18 cellular contexts compared by ENCODE assay signal in genomic region chr13:77555246-77555645, GRCh38. TPM values are rescaled to one million over a fixed set of nuclear protein-coding genes. Genes with fewer than 3 reads are reported as not detected.
DNase-seq lines count a peak whose midpoint lies in the region; ATAC-seq and TF ChIP-seq lines count a peak whose summit lies in the region.
"Had no signal": no experiment of that assay in that cellular context is flagged by ENCODE, and none has a peak within 500 bp of the region (broad histone marks: within the 10 kb centered on the region; RNA-seq: fewer than 3 reads in every experiment).

No MANE protein-coding gene starts in this region.

- no peak for TF ChIP-seq CTCF in thyroid gland (IDR thresholded peaks at IDR 0.05)
- TF ChIP-seq CTCF in WTC11 (IDR thresholded peaks at IDR 0.05): no peak

- H3K27me3 ChIP-seq in esophagus (ENCODE audit: control insufficient read depth in 1 of 2, insufficient read depth in 2 of 2, low read length in 2 of 2): no peaks in the 10 kb centered on the region
- H3K27me3 ChIP-seq in thyroid gland: no peaks in the 10 kb centered on the region
- H3K27me3 ChIP-seq: BLaER1 had no signal

- no peak for ATAC-seq in WTC11
- ATAC-seq: GM12878, HepG2 had no signal

- no peaks in the 10 kb centered on the region for H3K36me3 Mint-ChIP-seq in WTC11
- H3K36me3 Mint-ChIP-seq in activated naive CD4-positive, alpha-beta T cell treated with anti-CD3 and anti-CD28 coated beads for 36 hours (ENCODE audit: low read depth): no peaks in the 10 kb centered on the region

- DNase-seq in DMS53 (lab: John Stamatoyannopoulos, UW) (peak; percentile 6), DMS53 treated with DMSO at 0.1 percent for 48 hours (lab: John Stamatoyannopoulos, UW; ENCODE audit: unreplicated experiment) (no peak), NCI-H69 (lab: John Stamatoyannopoulos, UW) (peak; percentile 4), thyroid gland (peak; percentile 73 to 80), WTC11 (ENCODE audit: low spot score) (no peak), germinal center (ENCODE audit: low spot score) (no peak)
- no peak for DNase-seq in activated naive CD4-positive, alpha-beta T cell treated with anti-CD3 and anti-CD28 coated beads for 36 hours
- DNase-seq: AML-193, DMS79 had no signal

- TF ChIP-seq POLR2A in thyroid gland (IDR thresholded peaks at IDR 0.05): no peak

- H3K9me3 ChIP-seq in esophagus (ENCODE audit: control insufficient read depth in 2 of 2, insufficient read depth in 1 of 2, low read depth in 1 of 2, low read length in 1 of 2) (no peaks in the 10 kb centered on the region), thyroid gland (no peaks in the 10 kb centered on the region)
- H3K9me3 ChIP-seq: BLaER1, HAP-1 had no signal

- H3K36me3 ChIP-seq in esophagus (ENCODE audit: control insufficient read depth in 2 of 2, insufficient read depth in 2 of 2, low read length in 1 of 2) (peaks cover 0 to 5% of the 10 kb centered on the region in 2 donors), thyroid gland (no peaks in the 10 kb centered on the region)
- H3K36me3 ChIP-seq: BLaER1, HAP-1 had no signal

- H3K4me3 ChIP-seq in esophagus (ENCODE audit: low read depth in 1 of 2, low read length in 2 of 2): peak overlapping the region in 1 of 2 donors; percentile 19
- H3K4me3 ChIP-seq in thyroid gland (replicated peaks in 1 of 3): no peak overlapping the region
- H3K4me3 ChIP-seq: BLaER1, GM12878, HAP-1 had no signal

- no peaks in the 10 kb centered on the region for H3K9me3 Mint-ChIP-seq in WTC11
- no peaks in the 10 kb centered on the region for H3K9me3 Mint-ChIP-seq in activated naive CD4-positive, alpha-beta T cell treated with anti-CD3 and anti-CD28 coated beads for 36 hours

- H3K4me1 Mint-ChIP-seq in WTC11: no peaks in the 10 kb centered on the region
- peaks cover 20% of the 10 kb centered on the region for H3K4me1 Mint-ChIP-seq in activated naive CD4-positive, alpha-beta T cell treated with anti-CD3 and anti-CD28 coated beads for 36 hours (ENCODE audit: low read depth)

- no peak overlapping the region for H3K4me3 Mint-ChIP-seq in WTC11
- H3K4me3 Mint-ChIP-seq in activated naive CD4-positive, alpha-beta T cell treated with anti-CD3 and anti-CD28 coated beads for 36 hours: no peak overlapping the region

- H3K27ac ChIP-seq in esophagus (ENCODE audit: low read depth in 2 of 2, low read length in 1 of 2): peak overlapping the region; percentile 21 to 60
- H3K27ac ChIP-seq in thyroid gland: peak overlapping the region; percentile 69 to 90 (median 72)
- H3K27ac ChIP-seq: 22Rv1, BLaER1 had no signal

- WGBS in esophagus, 2 donors: 63 to 76% methylated on average over 4 of the region's 4 CpGs
- 23% methylated on average over 4 of the region's 4 CpGs for WGBS in thyroid gland, 2 donors

- CTCF ChIA-PET in WTC11 (lab: Charles Lee): no interaction called here
- CTCF ChIA-PET in activated naive CD4-positive, alpha-beta T cell treated with anti-CD3 and anti-CD28 coated beads for 36 hours (lab: Charles Lee): no interaction called here

- POLR2A ChIA-PET in WTC11 (lab: Charles Lee): no interaction called here

- no peak overlapping the region for H3K27ac Mint-ChIP-seq in WTC11
- no peak overlapping the region for H3K27ac Mint-ChIP-seq in activated naive CD4-positive, alpha-beta T cell treated with anti-CD3 and anti-CD28 coated beads for 36 hours

- H3K4me1 ChIP-seq in esophagus (ENCODE audit: control insufficient read depth in 2 of 2, insufficient read depth in 2 of 2, low read length in 1 of 2) (peaks cover 0 to 10% of the 10 kb centered on the region in 2 donors), thyroid gland (peaks cover 51 to 60% of the 10 kb centered on the region in 2 donors)
- H3K4me1 ChIP-seq: HAP-1 had no signal

- no peaks in the 10 kb centered on the region for H3K27me3 Mint-ChIP-seq in WTC11 (ENCODE audit: low read depth)
- peaks cover 3% of the 10 kb centered on the region for H3K27me3 Mint-ChIP-seq in activated naive CD4-positive, alpha-beta T cell treated with anti-CD3 and anti-CD28 coated beads for 36 hours (ENCODE audit: low read depth)

- intact Hi-C loops in thyroid gland (cut with DNase I): no loop called here
- intact Hi-C loops in activated naive CD4-positive, alpha-beta T cell treated with anti-CD3 and anti-CD28 coated beads for 36 hours (cut with micrococcal nuclease): loop anchor here (5.0 kb wide), 2 partner anchors 228 to 528 kb away; partner anchors contain the start of genes FBXL3 and MYCBP2

TF ChIP-seq in WTC11, 78 proteins besides CTCF, POLR2A, EP300 and RAD21:
- TF ChIP-seq PRRX2 (CRISPR knock-in tag; IDR thresholded peaks at IDR 0.05): no peak
- TF ChIP-seq NFYB (CRISPR knock-in tag; conservative IDR thresholded peaks at IDR 0.05; ENCODE audit: low read depth): no peak
- no peak for TF ChIP-seq KAT7 (CRISPR knock-in tag; IDR thresholded peaks at IDR 0.05; ENCODE audit: borderline replicate concordance)
- TF ChIP-seq ZNF423 (CRISPR knock-in tag; IDR thresholded peaks at IDR 0.05): no peak
- TF ChIP-seq GTF2I (CRISPR knock-in tag; conservative IDR thresholded peaks at IDR 0.05): no peak
- TF ChIP-seq GABPB1 (CRISPR knock-in tag; IDR thresholded peaks at IDR 0.05): no peak
- no peak for TF ChIP-seq ETV6 (CRISPR knock-in tag; IDR thresholded peaks at IDR 0.05)
- no peak for TF ChIP-seq NFE2L1 (CRISPR knock-in tag; IDR thresholded peaks at IDR 0.05)

RNA-seq across cellular contexts. Expression of gene SCEL, which starts 19.7 kb away (rescaled TPM):
- polyA plus RNA-seq in esophagus: 100 to 1,000 TPM; 319 to 528 TPM
- total RNA-seq in thyroid gland: 1 to 10 TPM in 3 of 4 donors, under 1 TPM in 1; 0.79 to 3.4 (median 2.0) TPM
- 0.11 TPM in 1 of 3 replicates, not detected in the others for total RNA-seq in WTC11 (2021)
- not detected for total RNA-seq in activated naive CD4-positive, alpha-beta T cell treated with anti-CD3 and anti-CD28 coated beads for 36 hours
- total RNA-seq: G401, H1, HepG2, HT1080 had no signal
- polyA plus RNA-seq: H1, HepG2 had no signal

Comparison
In these comparisons a context has a peak if more than half of its experiments do, and no peak if none do; other contexts are left out.
1. DNase-seq: peak in DMS53 (single experiment), NCI-H69 (single experiment) and thyroid gland (2 of 2); none in DMS53 treated with DMSO at 0.1 percent for 48 hours (single experiment), WTC11 (single experiment), activated naive CD4-positive, alpha-beta T cell treated with anti-CD3 and anti-CD28 coated beads for 36 hours (single experiment) and germinal center (single experiment).